9 cellular contexts compared by ENCODE assay signal in the genomic region with DNA sequence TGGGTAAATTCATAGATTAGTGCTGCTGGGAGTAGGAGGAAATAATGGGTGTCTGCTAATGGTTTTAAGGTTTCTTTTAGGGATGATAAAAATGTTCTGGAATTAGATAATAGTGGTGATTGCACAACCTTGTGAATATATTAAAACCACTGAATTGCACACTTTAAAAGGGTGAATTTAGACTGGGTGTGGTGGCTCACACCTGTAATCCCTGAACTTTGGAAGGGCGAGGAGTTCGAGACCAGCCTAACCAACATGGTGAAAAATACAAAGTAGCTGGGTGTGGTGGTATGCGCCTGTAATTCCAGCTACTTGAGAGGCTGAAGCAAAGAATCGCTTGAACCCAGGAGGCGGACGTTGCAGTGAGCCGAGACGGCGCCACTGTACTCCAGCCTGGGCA. TPM values are rescaled to one million over a fixed set of nuclear protein-coding genes. Genes with fewer than 3 reads are reported as not detected.
DNase-seq lines count a peak whose midpoint lies in the region; TF ChIP-seq lines count a peak whose summit lies in the region.
"Had no signal": no experiment of that assay in that cellular context is flagged by ENCODE, and none has a peak within 500 bp of the region (broad histone marks: within the 10 kb centered on the region; RNA-seq: fewer than 3 reads in every experiment).

No MANE protein-coding gene starts in this region.

- DNase-seq in Peyer's patch = peak in 1 of 3 donors; percentile 49
- no peak for DNase-seq in epithelial cell of prostate (ENCODE audit: low read depth, low spot score)
- DNase-seq in cerebellar cortex (ENCODE audit: low spot score) = no peak
- no peak for DNase-seq in retina
- DNase-seq in pons (ENCODE audit: low spot score) = no peak
- DNase-seq in DMS153 (lab: John Stamatoyannopoulos, UW) = no peak
- DNase-seq: NCI-H226 had no signal

- H3K9me3 ChIP-seq in ES-I3 (ENCODE audit: control insufficient read depth, insufficient read depth, low read length) (no peaks in the 10 kb centered on the region), Peyer's patch (no peaks in the 10 kb centered on the region), parathyroid adenoma (ENCODE audit: control insufficient read depth, low read length) (no peaks in the 10 kb centered on the region)

- peaks cover 19% of the 10 kb centered on the region for H3K79me2 ChIP-seq in parathyroid adenoma

- no peaks in the 10 kb centered on the region for H3K27me3 ChIP-seq in Peyer's patch
- no peaks in the 10 kb centered on the region for H3K27me3 ChIP-seq in parathyroid adenoma (ENCODE audit: control insufficient read depth, insufficient read depth, low read length)

- H3K27ac ChIP-seq in Peyer's patch (peak overlapping the region in 2 of 4 donors; percentile 88 to 91), epithelial cell of prostate (peak overlapping the region; percentile 96), parathyroid adenoma (peak overlapping the region; percentile 90)

- no peaks in the 10 kb centered on the region for H3K4me1 ChIP-seq in ES-I3 (ENCODE audit: insufficient read depth, low read length)
- H3K4me1 ChIP-seq in Peyer's patch = peaks cover 0 to 9% (median 0%) of the 10 kb centered on the region in 4 donors
- peaks cover 7% of the 10 kb centered on the region for H3K4me1 ChIP-seq in parathyroid adenoma

- no peak overlapping the region for H2AFZ ChIP-seq in parathyroid adenoma

- peak overlapping the region; percentile 58 for H3K4me2 ChIP-seq in parathyroid adenoma (ENCODE audit: low read length)

- H3K36me3 ChIP-seq in ES-I3 (ENCODE audit: insufficient read depth, low read length) (peaks cover 4% of the 10 kb centered on the region; the same call in 1 of the 2 replicates), Peyer's patch (peaks cover 0 to 4% (median 0%) of the 10 kb centered on the region in 3 donors), parathyroid adenoma (ENCODE audit: control insufficient read depth, insufficient read depth, low read length) (no peaks in the 10 kb centered on the region)

- peak overlapping the region; percentile 99 for H3K9ac ChIP-seq in ES-I3 (ENCODE audit: low read depth, low read length)
- H3K9ac ChIP-seq in parathyroid adenoma = no peak overlapping the region

- TF ChIP-seq POLR2A in Peyer's patch (IDR thresholded peaks at IDR 0.05) = no peak

- peak overlapping the region in 3 of 4 donors; percentile 53 to 84 (median 76) for H3K4me3 ChIP-seq in Peyer's patch
- peak overlapping the region; percentile 71 for H3K4me3 ChIP-seq in parathyroid adenoma (ENCODE audit: low read depth, low read length)

- TF ChIP-seq CTCF in Peyer's patch (IDR thresholded peaks at IDR 0.05) (no peak), parathyroid adenoma (IDR thresholded peaks at IDR 0.05) (no peak)

RNA-seq across cellular contexts. Expression of gene RAD52, which starts 1.3 kb away (rescaled TPM):
- total RNA-seq in Peyer's patch = 10 to 100 TPM; 14.2 to 59.4 (median 25.3) TPM

RNA-seq across cellular contexts. Expression of gene ERC1, which starts 42.8 kb away (rescaled TPM):
- total RNA-seq in Peyer's patch = 100 to 1,000 TPM in 1 of 4 donors, 10 to 100 TPM in 3; 26.5 to 184 (median 31.7) TPM
